In genomic region chr2:71455011-71455740, GRCh38 we compare ENCODE assay signal across 14 cellular contexts. TPM values are rescaled to one million over a fixed set of nuclear protein-coding genes. Genes with fewer than 3 reads are reported as not detected.
DNase-seq lines count a peak whose midpoint lies in the region; ATAC-seq and TF ChIP-seq lines count a peak whose summit lies in the region.
"Had no signal": no experiment of that assay in that cellular context is flagged by ENCODE, and none has a peak within 500 bp of the region (broad histone marks: within the 10 kb centered on the region; RNA-seq: fewer than 3 reads in every experiment).

No MANE protein-coding gene starts in this region.

- H3K27ac Mint-ChIP-seq in T-helper 17 cell: no peak overlapping the region

- ATAC-seq in T-helper 17 cell: no peak
- no peak for ATAC-seq in psoas muscle
- no peak for ATAC-seq in GM21619 (IDR thresholded peaks at IDR 0.05; ENCODE audit: unreplicated experiment)

- H3K4me1 ChIP-seq in iPS-15b (ENCODE audit: control insufficient read depth, insufficient read depth, low read length): peaks cover 30% of the 10 kb centered on the region
- peaks cover 81% of the 10 kb centered on the region for H3K4me1 ChIP-seq in psoas muscle

- peaks cover 64% of the 10 kb centered on the region for H3K27me3 Mint-ChIP-seq in T-helper 17 cell

- WGBS in psoas muscle, 3 donors: 44 to 66% (median 55%) methylated on average over 8 of the region's 8 CpGs

- intact Hi-C loops in psoas muscle (cut with DNase I): no loop called here

- H3K4me3 Mint-ChIP-seq in T-helper 17 cell: peak overlapping the region; percentile 52

- TF ChIP-seq CTCF in HL-60 (IDR thresholded peaks at IDR 0.05; ENCODE audit: insufficient read depth, low read length): no peak
- no peak for TF ChIP-seq CTCF in psoas muscle (IDR thresholded peaks at IDR 0.05)
- TF ChIP-seq CTCF in GM13977 (IDR thresholded peaks at IDR 0.05; ENCODE audit: extremely low read depth, insufficient read depth, missing control alignments): no peak

- H3K4me1 Mint-ChIP-seq in T-helper 17 cell: peaks cover 17% of the 10 kb centered on the region

- DNase-seq in HL-60 (ENCODE audit: low read depth in 1 of 2, low spot score in 1 of 2) (peak in 1 of 2 experiments; percentile 34), T-helper 17 cell (no peak), psoas muscle (no peak), GM13977 (ENCODE audit: low spot score) (no peak), OCI-M1 (lab: John Stamatoyannopoulos, UW) (no peak)
- DNase-seq: amniotic stem cell; COR-L47; hippocampal formation; naive B cell; NCI-H187 treated with DMSO at 0.1 percent for 48 hours; stimulated activated CD4-positive, alpha-beta T cell treated with anti-CD3 and anti-CD28 coated beads, Interleukin-2, amount 100 ng/mL, for 24 hours; stimulated activated naive CD4-positive, alpha-beta T cell treated with Interleukin-2 at 50 U/mL for 16 hours had no signal

- H3K4me3 ChIP-seq in HL-60 (replicated peaks; ENCODE audit: insufficient read depth, low read length) (peak overlapping the region; percentile 37), iPS-15b (ENCODE audit: low read depth, low read length) (peak overlapping the region; percentile 8), psoas muscle (peak overlapping the region; percentile 88)

- H3K9me3 ChIP-seq in T-helper 17 cell (ENCODE audit: control insufficient read depth, low read length, poor library complexity, severe bottlenecking): no peaks in the 10 kb centered on the region
- H3K9me3 ChIP-seq in iPS-15b (ENCODE audit: control insufficient read depth, insufficient read depth, low read length): no peaks in the 10 kb centered on the region
- H3K9me3 ChIP-seq in psoas muscle: no peaks in the 10 kb centered on the region

- no peak overlapping the region for H3K9ac ChIP-seq in iPS-15b (ENCODE audit: low read depth, low read length)

- peak overlapping the region; percentile 47 for H3K27ac ChIP-seq in HL-60 (replicated peaks)
- H3K27ac ChIP-seq in psoas muscle: peak overlapping the region; percentile 97

- in situ Hi-C loops in GM13977 (cut with MboI; ENCODE audit: low pct_unique_long_range_greater_than_20kb, low sequenced_read_pairs, unreplicated experiment): no loop called here

- H3K27me3 ChIP-seq in HL-60 (ENCODE audit: insufficient read depth, poor library complexity, severe bottlenecking) (no peaks in the 10 kb centered on the region), iPS-15b (ENCODE audit: control insufficient read depth, insufficient read depth, low read length) (peaks cover 53% of the 10 kb centered on the region), psoas muscle (ENCODE audit: insufficient read depth in 3 of 3, low read length in 2 of 3) (no peaks in the 10 kb centered on the region)

- H3K36me3 ChIP-seq in iPS-15b (ENCODE audit: control insufficient read depth, insufficient read depth, low read length): no peaks in the 10 kb centered on the region
- peaks cover 0 to 20% of the 10 kb centered on the region in 2 donors for H3K36me3 ChIP-seq in psoas muscle (ENCODE audit: insufficient read depth in 1 of 2, low read depth in 1 of 2)

- peaks cover 9% of the 10 kb centered on the region for H3K36me3 Mint-ChIP-seq in T-helper 17 cell (ENCODE audit: low read depth)

RNA-seq across cellular contexts. Expression of gene DYSF, which starts 1.8 kb away (rescaled TPM):
- 1 to 10 TPM in 1 of 2 donors, under 1 TPM in 1; 0.34 to 2.8 TPM for total RNA-seq in T-helper 17 cell
- total RNA-seq in psoas muscle: 100 to 1,000 TPM; 109 to 208 (median 118) TPM
- polyA plus RNA-seq in psoas muscle: 10 to 100 TPM; 38.3 to 67.1 (median 55.8) TPM

Comparison
In these comparisons a context has a peak if more than half of its experiments do, and no peak if none do; other contexts are left out.
1. H3K4me3 ChIP-seq: peak in every context shown above with its lines; median percentile 88 in psoas muscle; 37 in HL-60; 8 in iPS-15b.
2. RNA of gene DYSF, which starts 1.8 kb away (total RNA-seq): 109 to 208 TPM in psoas muscle; 0.34 to 2.8 TPM in T-helper 17 cell; every median in the first group is over 10 times any median in the second.